In the genomic region with DNA sequence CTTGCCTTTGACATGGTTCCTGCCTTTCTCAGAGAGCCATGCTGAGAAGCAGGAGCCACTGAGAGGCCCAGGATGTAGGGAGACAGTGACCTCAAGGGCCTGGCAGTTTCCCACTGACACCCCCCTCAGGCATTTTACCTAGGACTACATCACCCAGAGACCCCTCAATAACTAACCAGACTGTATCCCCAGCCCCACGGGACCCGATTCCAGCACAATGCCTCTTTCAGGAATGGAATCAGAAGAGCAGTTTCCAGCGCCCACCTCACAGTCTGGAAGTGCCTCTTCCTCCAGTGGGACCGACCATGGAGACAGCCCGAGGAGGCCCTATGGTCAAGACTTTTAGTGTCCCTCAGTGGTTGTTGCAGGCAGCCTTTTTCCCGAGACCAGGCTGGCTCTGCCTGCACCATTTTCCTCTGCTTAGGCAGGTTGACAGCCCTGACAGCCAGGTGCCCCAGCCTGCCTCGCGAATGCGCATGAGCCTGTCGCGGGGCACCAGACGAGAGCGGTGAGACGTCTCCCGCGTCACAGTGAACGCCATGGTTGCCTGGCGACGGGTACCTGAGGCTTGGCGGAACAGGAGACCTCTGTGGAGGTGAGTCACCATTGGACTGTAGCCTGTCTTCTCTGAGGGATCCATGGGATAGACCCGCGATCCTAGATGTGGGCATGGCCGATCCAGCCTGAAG, we compare ENCODE assay signal across 32 cellular contexts. TPM values are rescaled to one million over a fixed set of nuclear protein-coding genes. Genes with fewer than 3 reads are reported as not detected.
DNase-seq lines count a peak whose midpoint lies in the region; TF ChIP-seq lines count a peak whose summit lies in the region.
"Had no signal": no experiment of that assay in that cellular context is flagged by ENCODE, and none has a peak within 500 bp of the region (broad histone marks: within the 10 kb centered on the region; RNA-seq: fewer than 3 reads in every experiment).

No MANE protein-coding gene starts in this region.

- H3K27me3 ChIP-seq in colonic mucosa, result no peaks in the 10 kb centered on the region
- peaks cover 6% of the 10 kb centered on the region for H3K27me3 ChIP-seq in osteoblast (ENCODE audit: insufficient read depth, low read length)
- H3K27me3 ChIP-seq: esophagus squamous epithelium, SJSA1, thyroid gland had no signal

- CTCF ChIA-PET in activated CD4-positive, alpha-beta memory T cell treated with anti-CD3 and anti-CD28 coated beads, Interleukin-2, amount 10 ng/mL, durations not matched to agents 7 days and 5 days (lab: Charles Lee), result no interaction called here
- CTCF ChIA-PET in activated CD4-positive, alpha-beta memory T cell treated with anti-CD3 and anti-CD28 coated beads for 36 hours (lab: Charles Lee), result no interaction called here

- H3K9ac ChIP-seq in colonic mucosa (ENCODE audit: low read depth in 2 of 2, low read length in 2 of 2), result no peak overlapping the region

- TF ChIP-seq CTCF in colonic mucosa (IDR thresholded peaks at IDR 0.05) (no peak), osteoblast (IDR thresholded peaks at IDR 0.05; ENCODE audit: extremely low read depth, low read depth, low read length) (no peak)

- POLR2A ChIA-PET in activated CD4-positive, alpha-beta memory T cell treated with anti-CD3 and anti-CD28 coated beads, Interleukin-2, amount 10 ng/mL, durations not matched to agents 7 days and 5 days (lab: Charles Lee), result no interaction called here
- POLR2A ChIA-PET in activated CD4-positive, alpha-beta memory T cell treated with anti-CD3 and anti-CD28 coated beads for 36 hours (lab: Charles Lee), result no interaction called here

- H3K27ac Mint-ChIP-seq in activated CD4-positive, alpha-beta memory T cell treated with anti-CD3 and anti-CD28 coated beads, Interleukin-2, amount 10 ng/mL, durations not matched to agents 7 days and 5 days, result no peak overlapping the region
- H3K27ac Mint-ChIP-seq in activated CD4-positive, alpha-beta memory T cell treated with anti-CD3 and anti-CD28 coated beads for 36 hours, result no peak overlapping the region
- H3K27ac Mint-ChIP-seq: activated naive CD8-positive, alpha-beta T cell treated with anti-CD3 and anti-CD28 coated beads, Interleukin-2, amount 10 ng/mL, durations not matched to agents 7 days and 5 days; B cell; CD8-positive, alpha-beta T cell; dendritic cell treated with granulocyte-macrophage colony-stimulating factor and Interleukin-4, amounts not matched to agents 40 ng/mL and 50 ng/mL, for 4 days; immature natural killer cell; naive thymus-derived CD4-positive, alpha-beta T cell; stimulated activated naive CD8-positive, alpha-beta T cell treated with anti-CD3 and anti-CD28 coated beads, Interleukin-15, amount 100 ng/mL, for 72 hours had no signal

- no peak overlapping the region for H2AFZ ChIP-seq in osteoblast (ENCODE audit: low read length)

- H3K79me2 ChIP-seq in osteoblast (ENCODE audit: insufficient read depth, low read length), result no peaks in the 10 kb centered on the region

- H3K9me3 ChIP-seq in colonic mucosa (no peaks in the 10 kb centered on the region), osteoblast (ENCODE audit: low read depth, low read length) (no peaks in the 10 kb centered on the region)
- H3K9me3 ChIP-seq: thyroid gland had no signal

- DNase-seq in activated CD4-positive, alpha-beta memory T cell treated with anti-CD3 and anti-CD28 coated beads, Interleukin-2, amount 10 ng/mL, durations not matched to agents 7 days and 5 days, result peak; percentile 6
- DNase-seq in activated CD4-positive, alpha-beta memory T cell treated with anti-CD3 and anti-CD28 coated beads for 36 hours, result no peak
- DNase-seq in DMS53 treated with DMSO at 0.1 percent for 48 hours (lab: John Stamatoyannopoulos, UW; ENCODE audit: unreplicated experiment), result peak; percentile 67
- peak; percentile 12 for DNase-seq in colonic mucosa
- peak; percentile 68 for DNase-seq in osteoblast (ENCODE audit: insufficient read length, low spot score, missing footprints)
- no peak for DNase-seq in NCI-H226
- no peak for DNase-seq in NCI-H82 treated with DMSO at 0.1 percent for 48 hours (lab: John Stamatoyannopoulos, UW; ENCODE audit: unreplicated experiment)
- DNase-seq in NCI-H748 (lab: John Stamatoyannopoulos, UW; ENCODE audit: unreplicated experiment), result no peak
- DNase-seq: activated CD4-positive, alpha-beta T cell treated with anti-CD3 and anti-CD28 coated beads, Interleukin-2, amount 50 U/mL, for 48 hours; activated CD4-positive, CD25-positive, alpha-beta regulatory T cell; activated gamma-delta T cell; activated naive CD8-positive, alpha-beta T cell treated with anti-CD3 and anti-CD28 coated beads, Interleukin-2, amount 10 ng/mL, durations not matched to agents 7 days and 5 days; caudate nucleus; DMS153; esophagus squamous epithelium; foreskin melanocyte; HCEC 1CT; immature natural killer cell; Kasumi-1; NCI-H1694 treated with DMSO at 0.1 percent for 48 hours; NCI-H524 treated with DMSO at 0.1 percent for 48 hours; nucleus accumbens; stimulated activated naive CD8-positive, alpha-beta T cell treated with anti-CD3 and anti-CD28 coated beads, Interleukin-15, amount 100 ng/mL, for 72 hours; T-helper 1 cell had no signal

- no peaks in the 10 kb centered on the region for H3K27me3 Mint-ChIP-seq in activated CD4-positive, alpha-beta memory T cell treated with anti-CD3 and anti-CD28 coated beads, Interleukin-2, amount 10 ng/mL, durations not matched to agents 7 days and 5 days
- H3K27me3 Mint-ChIP-seq in activated CD4-positive, alpha-beta memory T cell treated with anti-CD3 and anti-CD28 coated beads for 36 hours, result peaks cover 8% of the 10 kb centered on the region

- H3K4me1 ChIP-seq in colonic mucosa (no peaks in the 10 kb centered on the region), osteoblast (ENCODE audit: insufficient read depth, low read length) (peaks cover 11% of the 10 kb centered on the region)
- H3K4me1 ChIP-seq: SJSA1 had no signal

- no peak overlapping the region for H3K27ac ChIP-seq in colonic mucosa
- no peak overlapping the region for H3K27ac ChIP-seq in osteoblast (ENCODE audit: low read depth, low read length)
- H3K27ac ChIP-seq: esophagus squamous epithelium, HL-60, SJSA1, skin epidermis, thyroid gland had no signal

- H4K20me1 ChIP-seq in osteoblast (ENCODE audit: insufficient read depth, low read length), result no peaks in the 10 kb centered on the region

- intact Hi-C loops in activated CD4-positive, alpha-beta memory T cell treated with anti-CD3 and anti-CD28 coated beads for 36 hours (cut with micrococcal nuclease), result no loop called here
- intact Hi-C loops in colonic mucosa (cut with DNase I), result no loop called here

- H3K4me1 Mint-ChIP-seq in activated CD4-positive, alpha-beta memory T cell treated with anti-CD3 and anti-CD28 coated beads, Interleukin-2, amount 10 ng/mL, durations not matched to agents 7 days and 5 days, result no peaks in the 10 kb centered on the region
- peaks cover 10% of the 10 kb centered on the region for H3K4me1 Mint-ChIP-seq in activated CD4-positive, alpha-beta memory T cell treated with anti-CD3 and anti-CD28 coated beads for 36 hours (ENCODE audit: low read depth)

- H3K4me3 Mint-ChIP-seq in activated CD4-positive, alpha-beta memory T cell treated with anti-CD3 and anti-CD28 coated beads, Interleukin-2, amount 10 ng/mL, durations not matched to agents 7 days and 5 days, result no peak overlapping the region
- no peak overlapping the region for H3K4me3 Mint-ChIP-seq in activated CD4-positive, alpha-beta memory T cell treated with anti-CD3 and anti-CD28 coated beads for 36 hours
- H3K4me3 Mint-ChIP-seq: activated naive CD8-positive, alpha-beta T cell treated with anti-CD3 and anti-CD28 coated beads, Interleukin-2, amount 10 ng/mL, durations not matched to agents 7 days and 5 days; B cell; CD8-positive, alpha-beta T cell; dendritic cell treated with granulocyte-macrophage colony-stimulating factor and Interleukin-4, amounts not matched to agents 40 ng/mL and 50 ng/mL, for 4 days; immature natural killer cell; stimulated activated naive CD8-positive, alpha-beta T cell treated with anti-CD3 and anti-CD28 coated beads, Interleukin-15, amount 100 ng/mL, for 72 hours had no signal

- H3K36me3 ChIP-seq in colonic mucosa, result no peaks in the 10 kb centered on the region
- H3K36me3 ChIP-seq in osteoblast (ENCODE audit: insufficient read depth, low read length), result no peaks in the 10 kb centered on the region
- H3K36me3 ChIP-seq: esophagus squamous epithelium, SJSA1, thyroid gland had no signal

- no peak overlapping the region for H3K4me3 ChIP-seq in colonic mucosa
- no peak overlapping the region for H3K4me3 ChIP-seq in osteoblast (ENCODE audit: insufficient read depth, low read length)
- H3K4me3 ChIP-seq: esophagus squamous epithelium, SJSA1, skin epidermis, thyroid gland had no signal

- H3K9me3 Mint-ChIP-seq in activated CD4-positive, alpha-beta memory T cell treated with anti-CD3 and anti-CD28 coated beads, Interleukin-2, amount 10 ng/mL, durations not matched to agents 7 days and 5 days, result peaks cover 12% of the 10 kb centered on the region
- no peaks in the 10 kb centered on the region for H3K9me3 Mint-ChIP-seq in activated CD4-positive, alpha-beta memory T cell treated with anti-CD3 and anti-CD28 coated beads for 36 hours
- H3K9me3 Mint-ChIP-seq: CD8-positive, alpha-beta T cell had no signal

- H3K4me2 ChIP-seq in osteoblast (ENCODE audit: insufficient read depth, low read length), result no peak overlapping the region

- H3K36me3 Mint-ChIP-seq in activated CD4-positive, alpha-beta memory T cell treated with anti-CD3 and anti-CD28 coated beads, Interleukin-2, amount 10 ng/mL, durations not matched to agents 7 days and 5 days (ENCODE audit: low read depth), result no peaks in the 10 kb centered on the region
- no peaks in the 10 kb centered on the region for H3K36me3 Mint-ChIP-seq in activated CD4-positive, alpha-beta memory T cell treated with anti-CD3 and anti-CD28 coated beads for 36 hours
- H3K36me3 Mint-ChIP-seq: activated naive CD8-positive, alpha-beta T cell treated with anti-CD3 and anti-CD28 coated beads, Interleukin-2, amount 10 ng/mL, durations not matched to agents 7 days and 5 days; CD8-positive, alpha-beta T cell; immature natural killer cell had no signal

RNA-seq across cellular contexts. Expression of a gene that starts 28.4 kb away (rescaled TPM):
- 10 to 100 TPM in 1 of 2 experiments, 1 to 10 TPM in 1; 8.4 to 10.5 TPM for total RNA-seq in activated CD4-positive, alpha-beta memory T cell treated with anti-CD3 and anti-CD28 coated beads, Interleukin-2, amount 10 ng/mL, durations not matched to agents 7 days and 5 days
- total RNA-seq in activated CD4-positive, alpha-beta memory T cell treated with anti-CD3 and anti-CD28 coated beads for 36 hours, result 10 to 100 TPM in 1 of 2 experiments, 1 to 10 TPM in 1; 9.6 to 10.9 TPM
- total RNA-seq in colonic mucosa (1 to 10 TPM; 5.0 to 7.1 TPM), osteoblast (5.1 and 7.1 TPM in 2 replicates)

Comparison
In these comparisons a context has a peak if more than half of its experiments do, and no peak if none do; other contexts are left out.
1. DNase-seq: peak in activated CD4-positive, alpha-beta memory T cell treated with anti-CD3 and anti-CD28 coated beads, Interleukin-2, amount 10 ng/mL, durations not matched to agents 7 days and 5 days (single experiment), DMS53 treated with DMSO at 0.1 percent for 48 hours (single experiment), colonic mucosa (single experiment) and osteoblast (single experiment); none in activated CD4-positive, alpha-beta memory T cell treated with anti-CD3 and anti-CD28 coated beads for 36 hours (single experiment), NCI-H226 (single experiment), NCI-H82 treated with DMSO at 0.1 percent for 48 hours (single experiment) and NCI-H748 (single experiment).